ENCODE assay signal across 23 cellular contexts in genomic region chr20:50277064-50277415, GRCh38.
DNase-seq lines count a peak whose midpoint lies in the region; ATAC-seq and TF ChIP-seq lines count a peak whose summit lies in the region.
"Had no signal": no experiment of that assay in that cellular context is flagged by ENCODE, and none has a peak within 500 bp of the region (broad histone marks: within the 10 kb centered on the region; RNA-seq: fewer than 3 reads in every experiment).

No MANE protein-coding gene starts in this region.

- 80 to 85% methylated on average over 4 to 5 of the region's 5 CpGs for WGBS in gastroesophageal sphincter (ENCODE audit: low coverage in 1 of 2), 2 donors

- H3K4me1 ChIP-seq in left ventricle myocardium inferior = peaks cover 32% of the 10 kb centered on the region
- H3K4me1 ChIP-seq in neutrophil (ENCODE audit: control insufficient read depth in 1 of 2, insufficient read depth in 1 of 2, low read depth in 1 of 2, low read length in 1 of 2) = peaks cover 92 to 96% of the 10 kb centered on the region in 2 experiments
- peaks cover 0 to 29% (median 8%) of the 10 kb centered on the region in 3 donors for H3K4me1 ChIP-seq in gastroesophageal sphincter

- no peak for TF ChIP-seq EP300 in gastroesophageal sphincter (IDR thresholded peaks at IDR 0.05)

- H3K4me3 ChIP-seq in left ventricle myocardium inferior = no peak overlapping the region
- peak overlapping the region; percentile 57 to 74 for H3K4me3 ChIP-seq in neutrophil (ENCODE audit: low read depth in 1 of 2, low read length in 1 of 2)
- no peak overlapping the region for H3K4me3 ChIP-seq in gastroesophageal sphincter
- H3K4me3 ChIP-seq: BLaER1 treated with 17β-estradiol and CSF1 and Interleukin-3, amounts not matched to agents 10 nM and 100 nM; smooth muscle cell had no signal

- intact Hi-C loops in left ventricle myocardium inferior (cut with micrococcal nuclease) = no loop called here
- intact Hi-C loops in left cardiac atrium (cut with DNase I) = loop anchor here (5.0 to 10.0 kb wide), 3 partner anchors 82 to 188 kb away; partner anchors contain the start of gene CEBPB (in 2 of the 2)

- no peaks in the 10 kb centered on the region for H3K27me3 ChIP-seq in left ventricle myocardium inferior (ENCODE audit: low read depth)
- H3K27me3 ChIP-seq in neutrophil = no peaks in the 10 kb centered on the region
- no peaks in the 10 kb centered on the region for H3K27me3 ChIP-seq in gastroesophageal sphincter

- H3K9me3 ChIP-seq in left ventricle myocardium inferior (replicated peaks) (no peaks in the 10 kb centered on the region), neutrophil (no peaks in the 10 kb centered on the region), gastroesophageal sphincter (no peaks in the 10 kb centered on the region)
- H3K9me3 ChIP-seq: BLaER1 treated with 17β-estradiol and CSF1 and Interleukin-3, amounts not matched to agents 10 nM and 100 nM had no signal

- H3K36me3 ChIP-seq in left ventricle myocardium inferior (no peaks in the 10 kb centered on the region), neutrophil (peaks cover 46% of the 10 kb centered on the region), gastroesophageal sphincter (no peaks in the 10 kb centered on the region)
- H3K36me3 ChIP-seq: BLaER1 treated with 17β-estradiol and CSF1 and Interleukin-3, amounts not matched to agents 10 nM and 100 nM had no signal

- no peak for TF ChIP-seq POLR2A in gastroesophageal sphincter (IDR thresholded peaks at IDR 0.05)

- peak overlapping the region; percentile 84 for H3K27ac ChIP-seq in left ventricle myocardium inferior (replicated peaks)
- H3K27ac ChIP-seq in neutrophil = peak overlapping the region; percentile 100
- H3K27ac ChIP-seq in gastroesophageal sphincter = no peak overlapping the region

- TF ChIP-seq CTCF in left ventricle myocardium inferior (IDR thresholded peaks at IDR 0.05; ENCODE audit: borderline replicate concordance) = no peak
- TF ChIP-seq CTCF in neutrophil (IDR thresholded peaks at IDR 0.05) = no peak
- no peak for TF ChIP-seq CTCF in gastroesophageal sphincter (IDR thresholded peaks at IDR 0.05)

- DNase-seq in left ventricle myocardium inferior (no peak), left cardiac atrium (no peak), left lobe of liver (ENCODE audit: low spot score) (peak; percentile 45), NCI-H2171 (lab: John Stamatoyannopoulos, UW) (no peak)
- DNase-seq: ACHN; activated CD8-positive, alpha-beta T cell treated with anti-CD3 and anti-CD28 coated beads for 36 hours; activated naive CD4-positive, alpha-beta T cell treated with anti-CD3 and anti-CD28 coated beads, Interleukin-2, amount 10 ng/mL, durations not matched to agents 7 days and 5 days; activated T-cell treated with anti-CD3 and anti-CD28 coated beads, Interleukin-2, amount 50 U/mL, for 24 hours; Calu3; effector CD8-positive, alpha-beta T cell; head of caudate nucleus; naive thymus-derived CD4-positive, alpha-beta T cell; NCI-H1417; NCI-H524 treated with DMSO at 0.1 percent for 48 hours; stimulated activated CD4-positive, alpha-beta T cell treated with anti-CD3 and anti-CD28 coated beads, Interleukin-4, amount 100 ng/mL, for 1 hour; T-helper 9 cell had no signal

- ATAC-seq in left cardiac atrium (no peak), left lobe of liver (no peak), HG03457 (IDR thresholded peaks at IDR 0.05; ENCODE audit: unreplicated experiment) (no peak), gastroesophageal sphincter (no peak), HG03565 (IDR thresholded peaks at IDR 0.05; ENCODE audit: unreplicated experiment) (no peak)
- ATAC-seq: activated CD8-positive, alpha-beta T cell treated with anti-CD3 and anti-CD28 coated beads for 36 hours; naive thymus-derived CD4-positive, alpha-beta T cell; WTC11 had no signal

Comparison
In these comparisons a context has a peak if more than half of its experiments do, and no peak if none do; other contexts are left out.
1. H3K27ac ChIP-seq: peak in left ventricle myocardium inferior (single experiment) and neutrophil (single experiment); none in gastroesophageal sphincter (0 of 4).
2. H3K4me3 ChIP-seq: peak in neutrophil (2 of 2); none in left ventricle myocardium inferior (single experiment) and gastroesophageal sphincter (0 of 2).